Comparison of ENCODE assay signal across 1 cellular context in genomic region chr15:65067334-65067644, GRCh38.
TF ChIP-seq lines count a peak whose summit lies in the region.

No MANE protein-coding gene starts in this region.

TF ChIP-seq in SK-N-SH treated with all-trans-retinoic acid at 6 μM for 48 hours, 23 proteins besides CTCF, POLR2A, EP300 and RAD21 (continued from another document):
- no peak for TF ChIP-seq TSHZ2 (CRISPR knock-in tag; IDR thresholded peaks at IDR 0.05)
TF ChIP-seq in SK-N-SH treated with all-trans-retinoic acid at 6 μM for 48 hours: peak in this region for 0.
